10 cellular contexts compared by ENCODE assay signal in the genomic region with DNA sequence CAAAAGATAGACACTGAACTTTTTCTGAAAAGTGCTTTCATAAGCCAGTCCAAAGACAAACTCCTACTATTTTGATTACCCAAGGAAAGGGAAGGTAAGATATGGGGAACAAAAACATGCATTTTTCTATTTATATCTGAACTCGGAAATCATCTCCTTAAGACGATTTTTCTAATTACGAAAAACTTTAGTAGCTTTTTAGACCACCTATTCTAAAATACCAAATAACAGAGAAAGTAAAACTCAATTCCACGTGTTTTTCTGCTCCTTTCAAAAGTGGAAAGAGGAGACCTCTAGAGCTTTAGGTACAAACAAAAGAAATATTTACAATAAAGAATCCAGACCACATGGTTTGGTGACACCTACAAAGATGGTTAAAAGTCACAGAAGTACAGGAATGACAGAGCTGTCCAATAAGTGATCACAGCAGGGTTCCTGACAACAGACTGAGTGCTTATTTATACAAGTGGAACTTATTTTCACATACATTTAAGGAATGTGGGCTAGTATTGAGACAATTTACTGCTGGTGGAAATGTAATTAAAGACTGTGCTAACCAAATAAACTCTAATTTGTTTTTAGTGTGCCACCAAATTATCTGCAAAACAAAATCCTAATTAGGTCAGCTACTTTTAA. TPM values are rescaled to one million over a fixed set of nuclear protein-coding genes. Genes with fewer than 3 reads are reported as not detected.
DNase-seq lines count a peak whose midpoint lies in the region; ATAC-seq and TF ChIP-seq lines count a peak whose summit lies in the region.
"Had no signal": no experiment of that assay in that cellular context is flagged by ENCODE, and none has a peak within 500 bp of the region (broad histone marks: within the 10 kb centered on the region; RNA-seq: fewer than 3 reads in every experiment).

No MANE protein-coding gene starts in this region.

- no peaks in the 10 kb centered on the region for H3K9me3 Mint-ChIP-seq in type B pancreatic cell
- H3K9me3 Mint-ChIP-seq: activated CD4-positive, alpha-beta T cell treated with anti-CD3 and anti-CD28 coated beads, Interleukin-2, amount 10 ng/mL, durations not matched to agents 24 days and 14 days had no signal

- H3K36me3 Mint-ChIP-seq in type B pancreatic cell (peaks cover 9% of the 10 kb centered on the region), T-helper 17 cell (ENCODE audit: low read depth) (no peaks in the 10 kb centered on the region)

- TF ChIP-seq CTCF in type B pancreatic cell (conservative IDR thresholded peaks at IDR 0.05): no peak

- H3K27ac Mint-ChIP-seq in type B pancreatic cell: peak overlapping the region; percentile 31
- H3K27ac Mint-ChIP-seq in T-helper 17 cell: no peak overlapping the region
- H3K27ac Mint-ChIP-seq: activated CD4-positive, alpha-beta T cell treated with anti-CD3 and anti-CD28 coated beads, Interleukin-2, amount 10 ng/mL, durations not matched to agents 24 days and 14 days; B cell had no signal

- H3K9me3 ChIP-seq in T-helper 17 cell (ENCODE audit: control insufficient read depth, low read length, poor library complexity, severe bottlenecking): no peaks in the 10 kb centered on the region

- H3K4me1 Mint-ChIP-seq in type B pancreatic cell (ENCODE audit: unreplicated experiment) (peaks cover 51% of the 10 kb centered on the region), T-helper 17 cell (no peaks in the 10 kb centered on the region)

- DNase-seq in NCI-H748 (lab: John Stamatoyannopoulos, UW; ENCODE audit: unreplicated experiment) (peak; percentile 31), NCI-H748 treated with DMSO at 0.1 percent for 48 hours (lab: John Stamatoyannopoulos, UW) (no peak), caudate nucleus (lab: John Stamatoyannopoulos, UW) (no peak), medulla oblongata (ENCODE audit: extremely low spot score) (peak; percentile 9), type B pancreatic cell (ENCODE audit: extremely low spot score, unreplicated experiment) (no peak), cerebellar nuclear complex (lab: John Stamatoyannopoulos, UW) (no peak), T-helper 17 cell (no peak)
- DNase-seq: activated CD4-positive, alpha-beta T cell treated with anti-CD3 and anti-CD28 coated beads, Interleukin-2, amount 10 ng/mL, durations not matched to agents 24 days and 14 days had no signal

- H3K27me3 Mint-ChIP-seq in type B pancreatic cell: no peaks in the 10 kb centered on the region
- H3K27me3 Mint-ChIP-seq in T-helper 17 cell: peaks cover 35% of the 10 kb centered on the region

- ATAC-seq in GM19452 (IDR thresholded peaks at IDR 0.05; ENCODE audit: unreplicated experiment): no peak
- ATAC-seq in T-helper 17 cell: no peak

- peak overlapping the region; percentile 91 for H3K4me3 Mint-ChIP-seq in type B pancreatic cell
- no peak overlapping the region for H3K4me3 Mint-ChIP-seq in T-helper 17 cell
- H3K4me3 Mint-ChIP-seq: activated CD4-positive, alpha-beta T cell treated with anti-CD3 and anti-CD28 coated beads, Interleukin-2, amount 10 ng/mL, durations not matched to agents 24 days and 14 days; B cell had no signal

- peak overlapping the region; percentile 12 for H3K27ac ChIP-seq in caudate nucleus (ENCODE audit: low read depth, low read length)

RNA-seq across cellular contexts. Expression of gene LRIG3, which starts 2.5 kb away (rescaled TPM):
- total RNA-seq in type B pancreatic cell (ENCODE audit: low replicate concordance) (32.4 and 51.4 TPM in 2 replicates), T-helper 17 cell (not detected)
- total RNA-seq: activated CD4-positive, alpha-beta T cell treated with anti-CD3 and anti-CD28 coated beads, Interleukin-2, amount 10 ng/mL, durations not matched to agents 24 days and 14 days; B cell had no signal

Comparison
In these comparisons a context has a peak if more than half of its experiments do, and no peak if none do; other contexts are left out.
1. DNase-seq: peak in NCI-H748 (single experiment) and medulla oblongata (single experiment); none in NCI-H748 treated with DMSO at 0.1 percent for 48 hours (single experiment), caudate nucleus (0 of 61), type B pancreatic cell (single experiment), cerebellar nuclear complex (0 of 2) and T-helper 17 cell (0 of 3).
2. RNA of gene LRIG3, which starts 2.5 kb away (total RNA-seq): 32.4 to 51.4 TPM in type B pancreatic cell; not detected in T-helper 17 cell; every median in the first group is over 10 times any median in the second.